ENCODE assay signal across 19 cellular contexts in the genomic region with DNA sequence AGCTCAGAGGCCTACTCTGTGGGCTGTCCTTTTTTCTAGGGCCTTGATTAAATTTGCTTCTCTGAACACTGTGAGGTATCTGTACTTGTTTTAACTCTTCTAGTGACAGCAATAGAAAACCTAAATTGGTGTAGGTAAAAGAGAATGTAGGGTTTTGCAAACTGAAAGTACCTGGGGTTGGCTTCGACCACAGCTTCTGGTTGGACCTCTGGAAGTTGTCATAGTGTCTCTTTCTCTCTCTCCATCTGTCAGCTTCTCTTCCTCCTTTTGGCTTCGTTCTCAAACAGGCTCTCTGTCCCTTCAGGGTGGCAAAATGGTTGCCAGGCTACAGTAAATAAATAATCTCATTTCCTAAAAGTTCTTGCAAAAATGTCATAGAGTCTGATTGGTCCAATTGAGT.
DNase-seq lines count a peak whose midpoint lies in the region; ATAC-seq and TF ChIP-seq lines count a peak whose summit lies in the region.
"Had no signal": no experiment of that assay in that cellular context is flagged by ENCODE, and none has a peak within 500 bp of the region (broad histone marks: within the 10 kb centered on the region; RNA-seq: fewer than 3 reads in every experiment).

No MANE protein-coding gene starts in this region.

- H3K4me3 ChIP-seq in GM12864 (ENCODE audit: low read depth, low read length) = no peak overlapping the region
- no peak overlapping the region for H3K4me3 ChIP-seq in gastroesophageal sphincter
- H3K4me3 ChIP-seq: left lung, pancreas had no signal

- no peak for TF ChIP-seq POLR2A in gastroesophageal sphincter (IDR thresholded peaks at IDR 0.05)

- H3K27ac ChIP-seq in gastroesophageal sphincter = peak overlapping the region in 3 of 4 donors; percentile 62 to 70 (median 63)
- H3K27ac ChIP-seq: pancreas had no signal

- WGBS in gastroesophageal sphincter (ENCODE audit: low coverage in 1 of 2), 2 donors = 15 to 52% methylated on average over 2 of the region's 2 CpGs

- TF ChIP-seq CTCF in GM12864 (IDR thresholded peaks at IDR 0.05; ENCODE audit: low read depth, low read length, missing control alignments) (no peak), gastroesophageal sphincter (IDR thresholded peaks at IDR 0.05) (no peak)

- TF ChIP-seq EP300 in gastroesophageal sphincter (IDR thresholded peaks at IDR 0.05) = no peak

- H3K4me1 ChIP-seq in gastroesophageal sphincter = peaks cover 0 to 32% (median 15%) of the 10 kb centered on the region in 3 donors
- H3K4me1 ChIP-seq: pancreas had no signal

- ATAC-seq in GM19351 (IDR thresholded peaks at IDR 0.05; ENCODE audit: unreplicated experiment) (peak; percentile 84), HG03280 (IDR thresholded peaks at IDR 0.05; ENCODE audit: unreplicated experiment) (peak; percentile 55), gastroesophageal sphincter (no peak)
- ATAC-seq: activated T-cell treated with anti-CD3 and anti-CD28 coated beads, Interleukin-2, amount 50 U/mL, for 4 hours; pancreas had no signal

- no peaks in the 10 kb centered on the region for H3K27me3 ChIP-seq in gastroesophageal sphincter
- H3K27me3 ChIP-seq: left lung had no signal

- H3K36me3 ChIP-seq in gastroesophageal sphincter = peaks cover 0 to 9% of the 10 kb centered on the region in 2 donors
- H3K36me3 ChIP-seq: left lung, pancreas had no signal

- peak; percentile 8 for DNase-seq in GM12864 (ENCODE audit: low read depth)
- no peak for DNase-seq in stimulated activated CD4-positive, alpha-beta T cell treated with anti-CD3 and anti-CD28 coated beads, Interleukin-4, amount 100 ng/mL, for 1 hour
- DNase-seq in NCI-H2171 treated with DMSO at 0.1 percent for 48 hours (lab: John Stamatoyannopoulos, UW) = no peak
- DNase-seq in NCI-H82 treated with DMSO at 0.1 percent for 48 hours (lab: John Stamatoyannopoulos, UW; ENCODE audit: unreplicated experiment) = no peak
- no peak for DNase-seq in NK-92 treated with Interleukin-12 subunit alpha and Interleukin-12 subunit beta, amount 100 ng/mL, for 24 hours (lab: John Stamatoyannopoulos, UW)
- DNase-seq: activated CD4-positive, alpha-beta T cell treated with anti-CD3 and anti-CD28 coated beads, Interleukin-2, amount 10 ng/mL, durations not matched to agents 7 days and 5 days; activated T-cell treated with anti-CD3 and anti-CD28 coated beads, Interleukin-2, amount 50 U/mL, for 4 hours; COR-L47; effector CD8-positive, alpha-beta T cell; KG1; left lung; NCI-H1436; NCI-H446; pancreas; stimulated activated naive CD4-positive, alpha-beta T cell; T-helper 9 cell had no signal

- H3K9me3 ChIP-seq in gastroesophageal sphincter = no peaks in the 10 kb centered on the region
- H3K9me3 ChIP-seq: left lung, pancreas had no signal
